Comparison of ENCODE assay signal across 9 cellular contexts in the genomic region with DNA sequence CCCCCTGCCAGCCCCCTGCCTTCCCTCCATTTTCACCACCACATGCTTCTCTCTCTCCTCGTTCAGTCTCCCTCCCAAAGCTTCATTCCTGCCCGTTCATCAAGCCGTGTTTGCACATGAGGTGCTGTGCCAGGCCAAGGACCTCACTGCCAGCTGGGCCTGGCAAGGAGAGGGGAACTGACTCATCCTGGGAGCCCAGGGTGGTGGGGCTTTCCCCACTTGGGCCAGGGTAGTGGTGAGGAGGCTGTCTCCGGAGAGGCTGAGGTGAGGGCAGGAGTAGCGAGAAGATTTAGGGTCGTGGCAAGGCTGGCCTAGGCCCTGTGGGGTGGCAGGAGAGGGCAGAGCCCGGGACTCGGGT. TPM values are rescaled to one million over a fixed set of nuclear protein-coding genes. Genes with fewer than 3 reads are reported as not detected.
DNase-seq lines count a peak whose midpoint lies in the region; ATAC-seq and TF ChIP-seq lines count a peak whose summit lies in the region.
"Had no signal": no experiment of that assay in that cellular context is flagged by ENCODE, and none has a peak within 500 bp of the region (broad histone marks: within the 10 kb centered on the region; RNA-seq: fewer than 3 reads in every experiment).

No MANE protein-coding gene starts in this region.

- no peaks in the 10 kb centered on the region for H3F3A ChIP-seq in PC-3 (ENCODE audit: low read length, unreplicated experiment)

- 0 out of 2 replicates have a peak overlapping the region, but pooled peaks have one; percentile 19 for H2AFZ ChIP-seq in PC-3 (ENCODE audit: low read length)

- H3K27me3 ChIP-seq in PC-3 (ENCODE audit: low read length) (no peaks in the 10 kb centered on the region), sigmoid colon (no peaks in the 10 kb centered on the region)

- CTCF ChIA-PET in PC-3 (lab: Charles Lee) = no interaction called here

- TF ChIP-seq EP300 in sigmoid colon (IDR thresholded peaks at IDR 0.05) = no peak

- no peaks in the 10 kb centered on the region for H3K79me2 ChIP-seq in PC-3 (ENCODE audit: low read length)

- DNase-seq in PC-3 (peak; percentile 77), fibroblast of peridontal ligament (ENCODE audit: extremely low read depth) (peak; percentile 41), sigmoid colon (peak; percentile 88), SW480 (ENCODE audit: low spot score) (no peak), GM19238 (ENCODE audit: insufficient read length, low spot score) (no peak)
- DNase-seq: central memory CD4-positive, alpha-beta T cell; H9 had no signal

- H3K9ac ChIP-seq in PC-3 (ENCODE audit: low read length) = no peak overlapping the region

- H3K9me3 ChIP-seq in PC-3 (ENCODE audit: low read length) (no peaks in the 10 kb centered on the region), sigmoid colon (no peaks in the 10 kb centered on the region)

- 77 to 78% methylated on average over 8 of the region's 8 CpGs for WGBS in sigmoid colon, 2 donors

- H3K4me1 ChIP-seq in PC-3 (ENCODE audit: insufficient read depth, low read length) (peaks cover 10% of the 10 kb centered on the region), sigmoid colon (peaks cover 0 to 34% (median 28%) of the 10 kb centered on the region in 4 donors)

- H3K9me2 ChIP-seq in PC-3 (replicated peaks; ENCODE audit: low read length) = no peaks in the 10 kb centered on the region

- TF ChIP-seq CTCF in PC-3 (conservative IDR thresholded peaks at IDR 0.05; ENCODE audit: low read depth, low read length) (no peak), sigmoid colon (IDR thresholded peaks at IDR 0.05) (no peak)

- TF ChIP-seq POLR2A in sigmoid colon (IDR thresholded peaks at IDR 0.05) = no peak

- no peaks in the 10 kb centered on the region for H4K20me1 ChIP-seq in PC-3 (ENCODE audit: low read length)

- POLR2A ChIA-PET in PC-3 (lab: Charles Lee; ENCODE audit: unreplicated experiment) = no interaction called here

- peak; percentile 53 for ATAC-seq in GM21786 (IDR thresholded peaks at IDR 0.05; ENCODE audit: unreplicated experiment)
- peak; percentile 98 for ATAC-seq in PC-3
- ATAC-seq in GM21515 (IDR thresholded peaks at IDR 0.05; ENCODE audit: unreplicated experiment) = no peak

- intact Hi-C loops in PC-3 (cut with micrococcal nuclease) = no loop called here
- intact Hi-C loops in sigmoid colon (cut with DNase I) = loop anchor here (5.0 kb wide), 1 partner anchor 34 kb away; no protein-coding TSS in a partner anchor

- no peaks in the 10 kb centered on the region for H3K36me3 ChIP-seq in PC-3 (ENCODE audit: low read depth, low read length)
- no peaks in the 10 kb centered on the region for H3K36me3 ChIP-seq in sigmoid colon

- H3K27ac ChIP-seq in PC-3 (ENCODE audit: low read length) = no peak overlapping the region
- H3K27ac ChIP-seq in sigmoid colon = peak overlapping the region in 3 of 4 donors; percentile 58 to 65 (median 64)

- H3K4me2 ChIP-seq in PC-3 (ENCODE audit: low read length) = no peak overlapping the region

- H3K4me3 ChIP-seq in PC-3 (ENCODE audit: low read length) = no peak overlapping the region
- no peak overlapping the region for H3K4me3 ChIP-seq in sigmoid colon

- no TSS peak for BruUV-seq in PC-3 (replicated peaks; lab: Mats Ljungman, UMichigan)

RNA-seq across cellular contexts. Expression of gene NOTCH1, which starts 30.4 kb away (rescaled TPM):
- 14.3 and 20.8 TPM in 2 replicates for total RNA-seq in PC-3 (2014; rRNA removed)
- total RNA-seq in sigmoid colon = 10 to 100 TPM; 16.6 to 36.0 (median 31.8) TPM
- 10 to 100 TPM in 1 of 3 donors, 1 to 10 TPM in 2; 1.8 to 30.8 (median 3.7) TPM for polyA plus RNA-seq in sigmoid colon

Comparison
In these comparisons a context has a peak if more than half of its experiments do, and no peak if none do; other contexts are left out.
1. DNase-seq: peak in PC-3 (single experiment), fibroblast of peridontal ligament (single experiment) and sigmoid colon (single experiment); none in SW480 (single experiment) and GM19238 (single experiment).